2 cellular contexts compared by ENCODE assay signal in genomic region chr6:111177131-111177530, GRCh38.
TF ChIP-seq lines count a peak whose summit lies in the region.

No MANE protein-coding gene starts in this region.

TF ChIP-seq in liver, 16 proteins besides CTCF, POLR2A, EP300 and RAD21 (continued from another document):
- TF ChIP-seq REST (IDR thresholded peaks at IDR 0.05), result no peak
- no peak for TF ChIP-seq FOXA2 (IDR thresholded peaks at IDR 0.05)
- no peak for TF ChIP-seq ATF3 (IDR thresholded peaks at IDR 0.05)
- no peak for TF ChIP-seq JUND (IDR thresholded peaks at IDR 0.05)
- no peak for TF ChIP-seq GABPA (IDR thresholded peaks at IDR 0.05 in 1 of 2, conservative IDR thresholded peaks at IDR 0.05 in 1 of 2)
- TF ChIP-seq HNF4A (conservative IDR thresholded peaks at IDR 0.05), result no peak
- TF ChIP-seq EGR1 (IDR thresholded peaks at IDR 0.05; ENCODE audit: low read depth in 2 of 2), result no peak
- no peak for TF ChIP-seq ZBTB33 (IDR thresholded peaks at IDR 0.05)
- no peak for TF ChIP-seq HNF4G (IDR thresholded peaks at IDR 0.05)
- no peak for TF ChIP-seq YY1 (IDR thresholded peaks at IDR 0.05)
- TF ChIP-seq SP1 (IDR thresholded peaks at IDR 0.05), result no peak
- no peak for TF ChIP-seq RXRA (IDR thresholded peaks at IDR 0.05)
- no peak for TF ChIP-seq TAF1 (conservative IDR thresholded peaks at IDR 0.05)
TF ChIP-seq in liver: peak in this region for 0.

TF ChIP-seq in HepG2, 621 proteins besides CTCF, POLR2A, EP300 and RAD21 (continued from another document):
- no peak for TF ChIP-seq ZNF318 (CRISPR knock-in tag; IDR thresholded peaks at IDR 0.05)
- TF ChIP-seq YEATS2 (CRISPR knock-in tag; IDR thresholded peaks at IDR 0.05; ENCODE audit: borderline replicate concordance), result no peak
- TF ChIP-seq MXI1 (IDR thresholded peaks at IDR 0.05; ENCODE audit: borderline replicate concordance, low read depth, low read length), result no peak
- no peak for TF ChIP-seq ZNF607 (CRISPR knock-in tag; IDR thresholded peaks at IDR 0.05; ENCODE audit: borderline replicate concordance)
- TF ChIP-seq SRSF9 (IDR thresholded peaks at IDR 0.05; ENCODE audit: borderline replicate concordance, insufficient read depth, low read depth, low read length, poor library complexity, severe bottlenecking), result no peak
- TF ChIP-seq AGO1 (IDR thresholded peaks at IDR 0.05; ENCODE audit: low read depth, low read length, poor library complexity, severe bottlenecking), result no peak
- no peak for TF ChIP-seq HOXD1 (CRISPR knock-in tag; IDR thresholded peaks at IDR 0.05)
- TF ChIP-seq SMARCE1 (IDR thresholded peaks at IDR 0.05; ENCODE audit: borderline replicate concordance), result no peak
